Comparison of ENCODE assay signal across 3 cellular contexts in genomic region chr20:16378122-16378521, GRCh38.
A peak's percentile ranks its signal among the peaks of the same experiment; 100 is the strongest.
TF ChIP-seq lines count a peak whose summit lies in the region.

No MANE protein-coding gene starts in this region.

TF ChIP-seq in HepG2, 621 proteins besides CTCF, POLR2A, EP300 and RAD21 (continues in another document):
- 0 out of 2 replicates have a peak, but pooled peaks have one; percentile 37 for TF ChIP-seq TRIM22 (IDR thresholded peaks at IDR 0.05)
- peak; percentile 40; the same call in 1 of the 2 replicates for TF ChIP-seq FOXA1 (IDR thresholded peaks at IDR 0.05)
- TF ChIP-seq FOXA1 (CRISPR knock-in tag; IDR thresholded peaks at IDR 0.05) = no peak
- TF ChIP-seq HNRNPK (IDR thresholded peaks at IDR 0.05; ENCODE audit: low read depth, low read length, poor library complexity, severe bottlenecking) = peak; percentile 88
- peak; percentile 53; the same call in 1 of the 2 replicates for TF ChIP-seq FOXK2 (IDR thresholded peaks at IDR 0.05)
- no peak for TF ChIP-seq TBL1XR1 (IDR thresholded peaks at IDR 0.05; ENCODE audit: borderline replicate concordance, low read length, partially characterized antibody)
- no peak for TF ChIP-seq ZNF558 (CRISPR knock-in tag; IDR thresholded peaks at IDR 0.05; ENCODE audit: borderline replicate concordance)
- TF ChIP-seq NONO (IDR thresholded peaks at IDR 0.05) = peak; percentile 84; the same call in 1 of the 2 replicates
- no peak for TF ChIP-seq NONO (CRISPR knock-in tag; conservative IDR thresholded peaks at IDR 0.05)
- TF ChIP-seq ZNF83 (CRISPR knock-in tag; IDR thresholded peaks at IDR 0.05; ENCODE audit: borderline replicate concordance) = no peak
- no peak for TF ChIP-seq ZNF644 (CRISPR knock-in tag; IDR thresholded peaks at IDR 0.05; ENCODE audit: low read depth)
- no peak for TF ChIP-seq MEIS1 (CRISPR knock-in tag; IDR thresholded peaks at IDR 0.05; ENCODE audit: borderline replicate concordance)
- TF ChIP-seq TAF15 (IDR thresholded peaks at IDR 0.05; ENCODE audit: low read depth, low read length, poor library complexity, severe bottlenecking) = no peak
- peak; percentile 4; the same call in 1 of the 2 replicates for TF ChIP-seq ATF7 (IDR thresholded peaks at IDR 0.05)
- TF ChIP-seq ATF7 (CRISPR knock-in tag; IDR thresholded peaks at IDR 0.05) = no peak
- no peak for TF ChIP-seq IKZF5 (CRISPR knock-in tag; IDR thresholded peaks at IDR 0.05)
- TF ChIP-seq ZBTB26 (CRISPR knock-in tag; IDR thresholded peaks at IDR 0.05; ENCODE audit: borderline replicate concordance) = no peak
- 0 out of 2 replicates have a peak, but pooled peaks have one; percentile 73 for TF ChIP-seq NBN (conservative IDR thresholded peaks at IDR 0.05)

TF ChIP-seq in HEK293, 187 proteins besides CTCF, POLR2A, EP300 and RAD21:
- TF ChIP-seq KLF7 (tag by site-specific recombination; IDR thresholded peaks at IDR 0.05; ENCODE audit: borderline replicate concordance) (no peak), PRDM1 (tag by site-specific recombination; IDR thresholded peaks at IDR 0.05) (peak; percentile 18; the same call in 1 of the 2 replicates)
TF ChIP-seq in HEK293: peak in this region for 1.

TF ChIP-seq in GM12878, 131 proteins besides CTCF, POLR2A, EP300 and RAD21:
- peak; percentile 25; the same call in 1 of the 2 replicates for TF ChIP-seq FOXK2 (IDR thresholded peaks at IDR 0.05)
- no peak for TF ChIP-seq ZBTB33 (IDR thresholded peaks at IDR 0.05)
TF ChIP-seq in GM12878: peak in this region for 1.
